In genomic region chr4:24980064-24980690, GRCh38 we compare ENCODE assay signal across 8 cellular contexts. TPM values are rescaled to one million over a fixed set of nuclear protein-coding genes. Genes with fewer than 3 reads are reported as not detected.
A peak's percentile ranks its signal among the peaks of the same experiment; 100 is the strongest.
DNase-seq lines count a peak whose midpoint lies in the region; ATAC-seq and TF ChIP-seq lines count a peak whose summit lies in the region.

No MANE protein-coding gene starts in this region.

- no peak for TF ChIP-seq POLR2A in thyroid gland (IDR thresholded peaks at IDR 0.05)

- no peak overlapping the region for H3K9ac ChIP-seq in neuronal stem cell (ENCODE audit: low read depth, low read length, poor library complexity)

- peak; percentile 96 for TF ChIP-seq CTCF in OCI-LY7 (conservative IDR thresholded peaks at IDR 0.05; ENCODE audit: low read length)
- TF ChIP-seq CTCF in fibroblast of villous mesenchyme (IDR thresholded peaks at IDR 0.05; ENCODE audit: insufficient read depth, low read depth, low read length) = peak; percentile 87
- TF ChIP-seq CTCF in thyroid gland (IDR thresholded peaks at IDR 0.05) = peak; percentile 69 to 92 (median 74)

- no peaks in the 10 kb centered on the region for H3K9me2 ChIP-seq in OCI-LY7 (ENCODE audit: insufficient read depth, low read length)

- H3K4ac ChIP-seq in neuronal stem cell (ENCODE audit: low read length) = no peak overlapping the region

- POLR2A ChIA-PET in OCI-LY7 (lab: Charles Lee) = interaction anchor here (0.6 to 1.2 kb wide), 3 partner anchors 77 to 667 kb away, joined by 3 read pairs; no protein-coding TSS in a partner anchor

- H3K4me3 ChIP-seq in OCI-LY7 (ENCODE audit: low read depth, low read length, poor library complexity, severe bottlenecking) (no peak overlapping the region), fibroblast of villous mesenchyme (ENCODE audit: low read depth, low read length) (no peak overlapping the region), neuronal stem cell (ENCODE audit: low read length in 2 of 2) (no peak overlapping the region), thyroid gland (replicated peaks in 1 of 3) (no peak overlapping the region)

- no peak overlapping the region for H4K8ac ChIP-seq in neuronal stem cell (ENCODE audit: low read depth, low read length)

- no peaks in the 10 kb centered on the region for H3K4me1 Mint-ChIP-seq in activated T-helper 17 cell treated with anti-CD3 and anti-CD28 coated beads, Interleukin-2, amount 50 U/mL, for 72 hours

- no peak overlapping the region for H3K27ac Mint-ChIP-seq in activated T-helper 17 cell treated with anti-CD3 and anti-CD28 coated beads, Interleukin-2, amount 50 U/mL, for 72 hours

- CTCF ChIA-PET in OCI-LY7 (lab: Charles Lee; ENCODE audit: unreplicated experiment) = interaction anchor here (0.6 kb wide), 1 partner anchor 349 kb away, joined by 3 read pairs; no protein-coding TSS in a partner anchor

- no peak overlapping the region for H2BK5ac ChIP-seq in neuronal stem cell (ENCODE audit: low read length)

- no peak overlapping the region for H4K91ac ChIP-seq in neuronal stem cell (ENCODE audit: low read depth, low read length, poor library complexity)

- H3K36me3 ChIP-seq in OCI-LY7 (ENCODE audit: insufficient read depth, low read length) = no peaks in the 10 kb centered on the region
- no peaks in the 10 kb centered on the region for H3K36me3 ChIP-seq in neuronal stem cell (replicated peaks in 1 of 2; ENCODE audit: control insufficient read depth in 2 of 2, insufficient read depth in 2 of 2, low read length in 2 of 2)
- no peaks in the 10 kb centered on the region for H3K36me3 ChIP-seq in thyroid gland

- no peak overlapping the region for H2BK15ac ChIP-seq in neuronal stem cell (ENCODE audit: low read length)

- H3K27me3 ChIP-seq in neuronal stem cell (ENCODE audit: control insufficient read depth in 3 of 3, insufficient read depth in 3 of 3, low read depth in 1 of 3, low read length in 3 of 3) = peaks cover 0 to 14% (median 0%) of the 10 kb centered on the region in 3 experiments
- H3K27me3 ChIP-seq in thyroid gland = no peaks in the 10 kb centered on the region

- no peaks in the 10 kb centered on the region for H3K9me3 Mint-ChIP-seq in activated T-helper 17 cell treated with anti-CD3 and anti-CD28 coated beads, Interleukin-2, amount 50 U/mL, for 72 hours

- H3K27me3 Mint-ChIP-seq in activated T-helper 17 cell treated with anti-CD3 and anti-CD28 coated beads, Interleukin-2, amount 50 U/mL, for 72 hours = peaks cover 6% of the 10 kb centered on the region

- H2AFZ ChIP-seq in OCI-LY7 (ENCODE audit: low read length) (no peak overlapping the region), neuronal stem cell (ENCODE audit: low read length) (peak overlapping the region; percentile 72)

- no TSS peak for BruUV-seq in OCI-LY7 (replicated peaks; lab: Mats Ljungman, UMichigan)

- DNase-seq in Right ventricle myocardium inferior (ENCODE audit: missing footprints) (no peak), cardiac septum (ENCODE audit: low spot score) (no peak), HPDE6-E6E7 (ENCODE audit: extremely low spot score) (peak; percentile 61), OCI-LY7 (ENCODE audit: low spot score) (peak; percentile 54), fibroblast of villous mesenchyme (ENCODE audit: low read depth) (peak; percentile 63), neuronal stem cell (ENCODE audit: low spot score) (peak; percentile 54), thyroid gland (peak; percentile 47 to 59)

- intact Hi-C loops in Right ventricle myocardium inferior (cut with DNase I) = loop anchor here (1.0 kb wide), 1 partner anchor 165 kb away; no protein-coding TSS in a partner anchor
- intact Hi-C loops in cardiac septum (cut with DNase I) = loop anchor here (2.0 to 10.0 kb wide), 3 partner anchors 165 to 495 kb away; partner anchors contain the start of gene DHX15
- intact Hi-C loops in OCI-LY7 (cut with micrococcal nuclease; ENCODE audit: unreplicated experiment) = loop anchor here (2.0 to 10.0 kb wide), 3 partner anchors 165 to 495 kb away; no protein-coding TSS in a partner anchor
- intact Hi-C loops in thyroid gland (cut with DNase I) = loop anchor here (10.0 kb wide), 1 partner anchor 495 kb away; no protein-coding TSS in a partner anchor

- ATAC-seq in Right ventricle myocardium inferior = peak; percentile 49
- ATAC-seq in activated T-helper 17 cell treated with anti-CD3 and anti-CD28 coated beads, Interleukin-2, amount 50 U/mL, for 72 hours (replicated peaks) = peak; percentile 57

- no peaks in the 10 kb centered on the region for H3K36me3 Mint-ChIP-seq in activated T-helper 17 cell treated with anti-CD3 and anti-CD28 coated beads, Interleukin-2, amount 50 U/mL, for 72 hours (ENCODE audit: low read depth)

- no peaks in the 10 kb centered on the region for H3K4me1 ChIP-seq in OCI-LY7 (ENCODE audit: insufficient read depth, low read length, poor library complexity, severe bottlenecking)
- H3K4me1 ChIP-seq in neuronal stem cell (ENCODE audit: control insufficient read depth in 2 of 2, insufficient read depth in 1 of 2, low read depth in 1 of 2, low read length in 2 of 2) = peaks cover 2 to 7% of the 10 kb centered on the region in 2 donors
- peaks cover 0 to 29% of the 10 kb centered on the region in 2 donors for H3K4me1 ChIP-seq in thyroid gland

- H3K23ac ChIP-seq in neuronal stem cell (ENCODE audit: low read depth, low read length, poor library complexity) = no peak overlapping the region

- no CpG with 5 or more reads among the region's 17 CpGs for WGBS in neuronal stem cell (ENCODE audit: extremely low coverage in 2 of 2, insufficient read length in 2 of 2, insufficient replicate concordance in 1 of 2), 2 donors
- 19 to 23% methylated on average over 17 of the region's 17 CpGs for WGBS in thyroid gland, 2 donors

- H4K20me1 ChIP-seq in OCI-LY7 (ENCODE audit: insufficient read depth, low read length) = no peaks in the 10 kb centered on the region

- no peak overlapping the region for H2BK12ac ChIP-seq in neuronal stem cell (ENCODE audit: low read length)

- H3K79me1 ChIP-seq in neuronal stem cell (ENCODE audit: low read depth, low read length) = no peaks in the 10 kb centered on the region

- H2AK5ac ChIP-seq in neuronal stem cell (ENCODE audit: low read depth, low read length) = no peak overlapping the region

- no peaks in the 10 kb centered on the region for H3K79me2 ChIP-seq in OCI-LY7 (ENCODE audit: insufficient read depth, low read depth, low read length)

- H3K4me2 ChIP-seq in OCI-LY7 (ENCODE audit: low read length) (no peak overlapping the region), neuronal stem cell (ENCODE audit: insufficient read depth, low read length, poor library complexity, severe bottlenecking) (no peak overlapping the region)

- H3K4me3 Mint-ChIP-seq in activated T-helper 17 cell treated with anti-CD3 and anti-CD28 coated beads, Interleukin-2, amount 50 U/mL, for 72 hours = peak overlapping the region; percentile 10

- H3K9me3 ChIP-seq in OCI-LY7 (ENCODE audit: low read length) (no peaks in the 10 kb centered on the region), neuronal stem cell (replicated peaks in 1 of 2; ENCODE audit: control insufficient read depth in 2 of 2, insufficient read depth in 1 of 2, low read depth in 1 of 2, low read length in 2 of 2) (no peaks in the 10 kb centered on the region), thyroid gland (no peaks in the 10 kb centered on the region)

- no peak overlapping the region for H2BK120ac ChIP-seq in neuronal stem cell (ENCODE audit: low read depth, low read length)

- H3K14ac ChIP-seq in neuronal stem cell (ENCODE audit: low read length) = no peak overlapping the region

- H3K18ac ChIP-seq in neuronal stem cell (ENCODE audit: low read length) = no peak overlapping the region

- H3K27ac ChIP-seq in OCI-LY7 (ENCODE audit: low read depth, low read length, poor library complexity, severe bottlenecking) = no peak overlapping the region
- H3K27ac ChIP-seq in neuronal stem cell (replicated peaks; ENCODE audit: low read length) = no peak overlapping the region
- H3K27ac ChIP-seq in thyroid gland = peak overlapping the region; percentile 11 to 51 (median 39)

RNA-seq across cellular contexts. Expression of gene LGI2, which starts 50.6 kb away (rescaled TPM):
- 3.6 TPM for total RNA-seq in Right ventricle myocardium inferior
- total RNA-seq in cardiac septum = 5.0 TPM
- not detected in 2 replicates for total RNA-seq in OCI-LY7 (2014; rRNA removed; shearing (Covaris generic))
- total RNA-seq in OCI-LY7 (2022) = not detected in 2 replicates
- not detected for total RNA-seq in activated T-helper 17 cell treated with anti-CD3 and anti-CD28 coated beads, Interleukin-2, amount 50 U/mL, for 72 hours
- not detected in 2 replicates for total RNA-seq in fibroblast of villous mesenchyme
- polyA plus RNA-seq in neuronal stem cell (2013, experiment 1 of 2) = 1.9 TPM
- 2.0 TPM for polyA plus RNA-seq in neuronal stem cell (2013, experiment 2 of 2)
- 1 to 10 TPM in 3 of 4 donors, under 1 TPM in 1; 0.45 to 3.7 (median 2.2) TPM for total RNA-seq in thyroid gland

Comparison
In these comparisons a context has a peak if more than half of its experiments do, and no peak if none do; other contexts are left out.
1. DNase-seq: peak in HPDE6-E6E7 (single experiment), OCI-LY7 (single experiment), fibroblast of villous mesenchyme (single experiment), neuronal stem cell (single experiment) and thyroid gland (2 of 2); none in Right ventricle myocardium inferior (single experiment) and cardiac septum (single experiment).
2. H3K27ac ChIP-seq: peak in thyroid gland (3 of 3); none in OCI-LY7 (single experiment) and neuronal stem cell (single experiment).
3. Peak in every context shown above with its lines, with median percentiles within 50 percentile points of each other: CTCF ChIP-seq.